8 cellular contexts compared by ENCODE assay signal in genomic region chr16:68064791-68065365, GRCh38. TPM values are rescaled to one million over a fixed set of nuclear protein-coding genes. Genes with fewer than 3 reads are reported as not detected.
DNase-seq lines count a peak whose midpoint lies in the region; ATAC-seq and TF ChIP-seq lines count a peak whose summit lies in the region.

No MANE protein-coding gene starts in this region.

- TF ChIP-seq CTCF in hepatocyte (IDR thresholded peaks at IDR 0.05; ENCODE audit: poor library complexity): peak; percentile 64

- 31% methylated on average over 2 of the region's 2 CpGs for WGBS in hepatocyte (ENCODE audit: low lambda C conversion rate, missing lambda C conversion rate)

- DNase-seq in GM03348 (ENCODE audit: low spot score): peak; percentile 74
- peak; percentile 43 for DNase-seq in LoVo (ENCODE audit: low spot score)
- peak; percentile 32 for DNase-seq in T-helper 22 cell (ENCODE audit: low read depth)
- DNase-seq in anterior cingulate cortex (lab: John Stamatoyannopoulos, UW): peak in 41 of 58 donors; percentile 8 to 61 (median 25)
- peak; percentile 86 for DNase-seq in hepatocyte (ENCODE audit: low spot score)

- H3K79me2 ChIP-seq in hepatocyte: no peaks in the 10 kb centered on the region

- no peaks in the 10 kb centered on the region for H3K9me2 ChIP-seq in hepatocyte (replicated peaks; ENCODE audit: insufficient read depth)

- H2AFZ ChIP-seq in hepatocyte: no peak overlapping the region

- H3K4me2 ChIP-seq in hepatocyte (no peak overlapping the region), skeletal muscle satellite cell (ENCODE audit: low read length) (peak overlapping the region; percentile 63)

- ATAC-seq in GM19463 (IDR thresholded peaks at IDR 0.05; ENCODE audit: unreplicated experiment): no peak
- no peak for ATAC-seq in HG02870 (IDR thresholded peaks at IDR 0.05; ENCODE audit: unreplicated experiment)

- no peaks in the 10 kb centered on the region for H4K20me1 ChIP-seq in hepatocyte (ENCODE audit: insufficient read depth, poor library complexity, severe bottlenecking)

- H3K9me3 ChIP-seq in hepatocyte (ENCODE audit: low read depth) (no peaks in the 10 kb centered on the region), skeletal muscle satellite cell (replicated peaks; ENCODE audit: low read length) (no peaks in the 10 kb centered on the region)

- peak overlapping the region; percentile 54 for H3K9ac ChIP-seq in skeletal muscle satellite cell (ENCODE audit: low read depth, low read length)

- no peaks in the 10 kb centered on the region for H3K27me3 ChIP-seq in hepatocyte
- no peaks in the 10 kb centered on the region for H3K27me3 ChIP-seq in skeletal muscle satellite cell (ENCODE audit: control insufficient read depth, insufficient read depth, low read length)

- H3K36me3 ChIP-seq in hepatocyte (replicated peaks; ENCODE audit: insufficient read depth, low read depth): no peaks in the 10 kb centered on the region
- H3K36me3 ChIP-seq in skeletal muscle satellite cell (ENCODE audit: insufficient read depth, low read length): peaks cover 15% of the 10 kb centered on the region

- H3K27ac ChIP-seq in hepatocyte: peak overlapping the region; percentile 83

- H3K4me1 ChIP-seq in hepatocyte (ENCODE audit: insufficient read depth): peaks cover 4% of the 10 kb centered on the region
- H3K4me1 ChIP-seq in skeletal muscle satellite cell (ENCODE audit: control insufficient read depth, insufficient read depth, low read length): peaks cover 33% of the 10 kb centered on the region

- no peak overlapping the region for H3K4me3 ChIP-seq in hepatocyte
- H3K4me3 ChIP-seq in skeletal muscle satellite cell (ENCODE audit: low read length): no peak overlapping the region

RNA-seq across cellular contexts. Expression of gene NFATC3, which starts 20.3 kb away (rescaled TPM):
- total RNA-seq in hepatocyte: 33.3 and 35.9 TPM in 2 replicates
- polyA plus RNA-seq in hepatocyte: 13.1 and 15.1 TPM in 2 replicates
- 16.0 and 16.2 TPM in 2 replicates for total RNA-seq in skeletal muscle satellite cell (2012; rRNA removed)

RNA-seq across cellular contexts. Expression of gene DUS2, which starts 41.8 kb away (rescaled TPM):
- 11.8 and 12.2 TPM in 2 replicates for total RNA-seq in hepatocyte
- 15.6 and 18.0 TPM in 2 replicates for polyA plus RNA-seq in hepatocyte
- 13.9 and 22.3 TPM in 2 replicates for total RNA-seq in skeletal muscle satellite cell (2012; rRNA removed)

RNA-seq across cellular contexts. Expression of gene DDX28, which starts 41.8 kb away (rescaled TPM):
- total RNA-seq in hepatocyte: 8.6 and 11.1 TPM in 2 replicates
- 12.5 and 15.0 TPM in 2 replicates for polyA plus RNA-seq in hepatocyte
- 12.9 and 13.7 TPM in 2 replicates for total RNA-seq in skeletal muscle satellite cell (2012; rRNA removed)

RNA-seq across cellular contexts. Expression of gene DPEP2NB, which starts 49.2 kb away (rescaled TPM):
- total RNA-seq in hepatocyte: not detected in 2 replicates
- not detected in 2 replicates for polyA plus RNA-seq in hepatocyte
- total RNA-seq in skeletal muscle satellite cell (2012; rRNA removed): 0.25 TPM in 1 of 2 replicates, not detected in the other

Comparison
In these comparisons a context has a peak if more than half of its experiments do, and no peak if none do; other contexts are left out.
1. DNase-seq: peak in every context shown above with its lines; median percentile 86 in hepatocyte; 74 in GM03348; 43 in LoVo; 32 in T-helper 22 cell; 25 in anterior cingulate cortex.